In the genomic region with DNA sequence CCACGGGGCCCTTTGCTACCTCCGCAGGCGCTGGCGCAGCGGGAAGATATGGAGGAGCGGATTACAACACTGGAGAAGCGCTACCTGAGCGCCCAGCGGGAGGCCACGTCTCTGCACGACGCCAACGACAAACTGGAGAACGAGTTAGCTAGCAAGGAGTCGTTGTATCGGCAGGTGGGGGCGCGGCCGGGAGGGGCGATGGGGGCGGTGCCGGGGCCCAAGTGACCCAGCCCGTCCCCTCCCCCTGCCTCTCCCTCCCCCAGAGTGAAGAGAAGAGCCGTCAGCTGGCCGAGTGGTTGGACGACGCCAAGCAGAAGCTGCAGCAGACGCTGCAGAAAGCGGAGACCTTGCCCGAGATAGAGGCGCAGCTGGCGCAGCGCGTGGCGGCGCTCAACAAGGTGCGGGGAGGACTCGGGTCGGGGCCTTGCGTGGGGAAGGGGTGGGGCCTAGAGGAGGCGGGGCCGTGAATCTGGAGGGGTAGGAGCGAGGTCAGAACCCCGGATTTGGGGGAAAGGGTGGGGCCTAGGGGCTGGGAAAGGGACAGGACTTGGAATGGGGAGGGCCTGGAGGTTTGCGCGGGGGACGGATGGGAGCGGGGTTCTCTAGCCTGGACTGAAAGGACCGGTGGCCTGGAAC, we compare ENCODE assay signal across 9 cellular contexts. TPM values are rescaled to one million over a fixed set of nuclear protein-coding genes. Genes with fewer than 3 reads are reported as not detected.
DNase-seq lines count a peak whose midpoint lies in the region; ATAC-seq and TF ChIP-seq lines count a peak whose summit lies in the region.
"Had no signal": no experiment of that assay in that cellular context is flagged by ENCODE, and none has a peak within 500 bp of the region (broad histone marks: within the 10 kb centered on the region; RNA-seq: fewer than 3 reads in every experiment).

No MANE protein-coding gene starts in this region.

- DNase-seq in GM23338 (ENCODE audit: low spot score) (peak; percentile 84), heart right ventricle (peak in 1 of 2 donors; percentile 57), gastrocnemius medialis (no peak), caudate nucleus (lab: John Stamatoyannopoulos, UW) (no peak), uterus (no peak), NCI-H128 (lab: John Stamatoyannopoulos, UW; ENCODE audit: unreplicated experiment) (no peak), SJCRH30 (no peak)
- DNase-seq in activated CD4-positive, alpha-beta T cell treated with anti-CD3 and anti-CD28 coated beads, Interleukin-2, amount 50 U/mL, for 1 hour: peak; percentile 32

- in situ Hi-C loops in gastrocnemius medialis (cut with MboI; ENCODE audit: low sequenced_read_pairs in 4 of 4): no loop called here

- H3K9me3 ChIP-seq in heart right ventricle (no peaks in the 10 kb centered on the region), gastrocnemius medialis (no peaks in the 10 kb centered on the region), uterus (no peaks in the 10 kb centered on the region), SJCRH30 (replicated peaks) (no peaks in the 10 kb centered on the region)

- peaks cover 30% of the 10 kb centered on the region for H3K4me1 Mint-ChIP-seq in GM23338

- peak overlapping the region; percentile 64 for H3K4me3 Mint-ChIP-seq in GM23338

- no peaks in the 10 kb centered on the region for H3K9me3 Mint-ChIP-seq in GM23338

- H3K4me3 ChIP-seq in GM23338 (peak overlapping the region; percentile 67), heart right ventricle (peak overlapping the region in 9 of 10 donors; percentile 2 to 43 (median 37)), gastrocnemius medialis (peak overlapping the region; percentile 21 to 42 (median 34)), uterus (peak overlapping the region in 1 of 2 donors; percentile 15), SJCRH30 (no peak overlapping the region)

- peaks cover 15% of the 10 kb centered on the region for H3K27me3 Mint-ChIP-seq in GM23338 (ENCODE audit: insufficient read depth, low read depth, poor library complexity)

- intact Hi-C loops in heart right ventricle (cut with DNase I) (no loop called here), gastrocnemius medialis (cut with DNase I; ENCODE audit: low total_unique reads) (no loop called here), uterus (cut with DNase I; ENCODE audit: low total_unique reads) (no loop called here)

- H2AFZ ChIP-seq in GM23338: peak overlapping the region; percentile 94

- 9 to 23% methylated on average over 49 of the region's 49 CpGs for WGBS in heart right ventricle, 2 donors

- H3K4me1 ChIP-seq in GM23338 (ENCODE audit: insufficient read depth): peaks cover 18% of the 10 kb centered on the region
- peaks cover 0 to 35% (median 24%) of the 10 kb centered on the region in 9 donors for H3K4me1 ChIP-seq in heart right ventricle
- H3K4me1 ChIP-seq in gastrocnemius medialis: peaks cover 15 to 36% of the 10 kb centered on the region in 2 donors
- peaks cover 0 to 6% of the 10 kb centered on the region in 2 donors for H3K4me1 ChIP-seq in uterus
- H3K4me1 ChIP-seq in SJCRH30: no peaks in the 10 kb centered on the region

- TF ChIP-seq POLR2A in gastrocnemius medialis (IDR thresholded peaks at IDR 0.05) (no peak), uterus (IDR thresholded peaks at IDR 0.05) (no peak)

- no peaks in the 10 kb centered on the region for H3K79me2 ChIP-seq in GM23338 (replicated peaks; ENCODE audit: insufficient read depth)

- peaks cover 20% of the 10 kb centered on the region; the same call in 1 of the 2 replicates for H3F3A ChIP-seq in GM23338 (replicated peaks; ENCODE audit: low read depth)

- no peaks in the 10 kb centered on the region for H3K9me2 ChIP-seq in GM23338 (ENCODE audit: insufficient read depth)

- peaks cover 39% of the 10 kb centered on the region for H3K36me3 Mint-ChIP-seq in GM23338 (ENCODE audit: low read depth)

- peak overlapping the region; percentile 77 for H3K4me2 ChIP-seq in GM23338

- H4K20me1 ChIP-seq in GM23338 (replicated peaks; ENCODE audit: insufficient read depth): no peaks in the 10 kb centered on the region

- TF ChIP-seq CTCF in GM23338 (conservative IDR thresholded peaks at IDR 0.05; ENCODE audit: low read depth in 2 of 2) (no peak), heart right ventricle (IDR thresholded peaks at IDR 0.05) (no peak), gastrocnemius medialis (IDR thresholded peaks at IDR 0.05 in 4 of 5, conservative IDR thresholded peaks at IDR 0.05 in 1 of 5) (no peak), uterus (IDR thresholded peaks at IDR 0.05) (no peak)

- no peaks in the 10 kb centered on the region for H3K27me3 ChIP-seq in GM23338 (ENCODE audit: insufficient read depth)
- peaks cover 0 to 19% (median 0%) of the 10 kb centered on the region in 7 donors for H3K27me3 ChIP-seq in heart right ventricle
- H3K27me3 ChIP-seq in gastrocnemius medialis: peaks cover 0 to 12% (median 12%) of the 10 kb centered on the region in 3 donors
- no peaks in the 10 kb centered on the region for H3K27me3 ChIP-seq in uterus
- H3K27me3 ChIP-seq in SJCRH30: no peaks in the 10 kb centered on the region

- peak; percentile 21 for ATAC-seq in GM23338
- peak in 6 of 8 donors; percentile 1 to 19 (median 12) for ATAC-seq in heart right ventricle
- peak in 1 of 2 donors; percentile 7 for ATAC-seq in gastrocnemius medialis

- no peak overlapping the region for H3K27ac ChIP-seq in GM23338 (ENCODE audit: low read depth)
- H3K27ac ChIP-seq in heart right ventricle: peak overlapping the region in 2 of 10 donors; percentile 10 to 28
- H3K27ac ChIP-seq in gastrocnemius medialis: peak overlapping the region in 1 of 4 donors; percentile 24
- no peak overlapping the region for H3K27ac ChIP-seq in caudate nucleus (ENCODE audit: low read depth, low read length)
- H3K27ac ChIP-seq in uterus: no peak overlapping the region
- no peak overlapping the region for H3K27ac ChIP-seq in SJCRH30

- no peak overlapping the region for H3K27ac Mint-ChIP-seq in GM23338

- H3K36me3 ChIP-seq in GM23338 (ENCODE audit: insufficient read depth): peaks cover 3% of the 10 kb centered on the region; the same call in 1 of the 2 replicates
- no peaks in the 10 kb centered on the region for H3K36me3 ChIP-seq in heart right ventricle
- no peaks in the 10 kb centered on the region for H3K36me3 ChIP-seq in gastrocnemius medialis
- H3K36me3 ChIP-seq in uterus: no peaks in the 10 kb centered on the region
- peaks cover 34% of the 10 kb centered on the region for H3K36me3 ChIP-seq in SJCRH30

TF ChIP-seq in GM23338, 12 proteins besides CTCF, POLR2A, EP300 and RAD21:
- no peak for TF ChIP-seq EZH2 (IDR thresholded peaks at IDR 0.05; ENCODE audit: low read depth, unreplicated experiment)
- 0 out of 2 replicates have a peak, but pooled peaks have one; percentile 31 for TF ChIP-seq POLR2AphosphoS5 (IDR thresholded peaks at IDR 0.05; ENCODE audit: low read depth)

RNA-seq across cellular contexts. Expression of gene PPFIA3, which starts 13.7 kb away (rescaled TPM):
- 22.6 and 29.7 TPM in 2 replicates for total RNA-seq in GM23338 (2014; rRNA removed; shearing (Covaris generic))
- polyA plus RNA-seq in GM23338 (2016; fragmentation: Nextera tagmentation; extraction: Ambion mirVana): 21.3 and 25.4 TPM in 2 replicates
- 1 to 10 TPM; 3.6 to 7.0 (median 5.8) TPM for total RNA-seq in heart right ventricle
- 10 to 100 TPM; 15.4 to 16.7 TPM for polyA plus RNA-seq in heart right ventricle
- total RNA-seq in gastrocnemius medialis: 1 to 10 TPM; 1.9 to 4.1 (median 3.0) TPM
- total RNA-seq in uterus: 1 to 10 TPM in 2 of 4 donors, under 1 TPM in 1, not detected in 1; 0.51 to 8.3 (median 7.4) TPM
- 20.8 and 27.1 TPM in 2 replicates for total RNA-seq in SJCRH30 (2014; rRNA removed; shearing (Covaris generic))

RNA-seq across cellular contexts. Expression of gene C19orf73, which starts 14.1 kb away (rescaled TPM):
- 2.6 and 8.1 TPM in 2 replicates for total RNA-seq in GM23338 (2014; rRNA removed; shearing (Covaris generic))
- 8.0 and 9.1 TPM in 2 replicates for polyA plus RNA-seq in GM23338 (2016; fragmentation: Nextera tagmentation; extraction: Ambion mirVana)
- 1 to 10 TPM in 5 of 10 donors, under 1 TPM in 5; 0.64 to 2.3 (median 1.0) TPM for total RNA-seq in heart right ventricle
- polyA plus RNA-seq in heart right ventricle: 1 to 10 TPM; 1.9 to 5.4 TPM
- 10 to 100 TPM in 1 of 4 donors, 1 to 10 TPM in 3; 1.3 to 11.7 (median 3.5) TPM for total RNA-seq in gastrocnemius medialis
- not detected for total RNA-seq in uterus
- total RNA-seq in SJCRH30 (2014; rRNA removed; shearing (Covaris generic)): 0.99 and 1.7 TPM in 2 replicates

RNA-seq across cellular contexts. Expression of gene LIN7B, which starts 18.9 kb away (rescaled TPM):
- total RNA-seq in GM23338 (2014; rRNA removed; shearing (Covaris generic)): 1.2 and 7.8 TPM in 2 replicates
- 8.6 and 10.5 TPM in 2 replicates for polyA plus RNA-seq in GM23338 (2016; fragmentation: Nextera tagmentation; extraction: Ambion mirVana)
- 10 to 100 TPM; 17.6 to 26.7 (median 23.0) TPM for total RNA-seq in heart right ventricle
- polyA plus RNA-seq in heart right ventricle: 10 to 100 TPM; 25.9 to 38.5 TPM
- total RNA-seq in gastrocnemius medialis: 10 to 100 TPM; 25.7 to 97.9 (median 34.0) TPM
- 10 to 100 TPM in 1 of 4 donors, 1 to 10 TPM in 2, not detected in 1; 5.1 to 15.2 (median 5.7) TPM for total RNA-seq in uterus
- total RNA-seq in SJCRH30 (2014; rRNA removed; shearing (Covaris generic)): 4.1 and 5.0 TPM in 2 replicates

RNA-seq across cellular contexts. Expression of gene HRC, which starts 22.1 kb away (rescaled TPM):
- 1.4 and 1.9 TPM in 2 replicates for total RNA-seq in GM23338 (2014; rRNA removed; shearing (Covaris generic))
- polyA plus RNA-seq in GM23338 (2016; fragmentation: Nextera tagmentation; extraction: Ambion mirVana) (2.0 and 2.5 TPM in 2 replicates), heart right ventricle (100 to 1,000 TPM; 331 to 710 TPM)
- total RNA-seq in heart right ventricle (1,000 to 10,000 TPM in 6 of 10 donors, 100 to 1,000 TPM in 4; 901 to 1,557 (median 1,052) TPM), gastrocnemius medialis (100 to 1,000 TPM; 190 to 537 (median 300) TPM), uterus (10 to 100 TPM in 1 of 4 donors, 1 to 10 TPM in 2, under 1 TPM in 1; 0.51 to 13.5 (median 6.6) TPM)
- total RNA-seq in SJCRH30 (2014; rRNA removed; shearing (Covaris generic)): 2.1 and 3.2 TPM in 2 replicates
- total RNA-seq: dermis microvascular lymphatic vessel endothelial cell had no signal

RNA-seq across cellular contexts. Expression of gene TRPM4, which starts 24.5 kb away (rescaled TPM):
- total RNA-seq in GM23338 (2014; rRNA removed; shearing (Covaris generic)): 11.6 and 16.5 TPM in 2 replicates
- polyA plus RNA-seq in GM23338 (2016; fragmentation: Nextera tagmentation; extraction: Ambion mirVana): 25.7 and 30.4 TPM in 2 replicates
- 10 to 100 TPM; 21.7 to 38.5 (median 33.0) TPM for total RNA-seq in heart right ventricle
- 100 to 1,000 TPM in 1 of 2 donors, 10 to 100 TPM in 1; 20.4 to 100 TPM for polyA plus RNA-seq in heart right ventricle
- total RNA-seq in gastrocnemius medialis: 10 to 100 TPM; 10.4 to 11.5 (median 11.3) TPM
- total RNA-seq in uterus: 10 to 100 TPM in 3 of 4 donors, 1 to 10 TPM in 1; 9.7 to 28.7 (median 15.4) TPM
- 1.2 and 1.8 TPM in 2 replicates for total RNA-seq in SJCRH30 (2014; rRNA removed; shearing (Covaris generic))

Comparison
In these comparisons a context has a peak if more than half of its experiments do, and no peak if none do; other contexts are left out.
1. DNase-seq: peak in GM23338 (single experiment) and activated CD4-positive, alpha-beta T cell treated with anti-CD3 and anti-CD28 coated beads, Interleukin-2, amount 50 U/mL, for 1 hour (single experiment); none in gastrocnemius medialis (0 of 2), caudate nucleus (0 of 61), uterus (0 of 2), NCI-H128 (single experiment) and SJCRH30 (0 of 2).